1 cellular context compared by ENCODE assay signal in the genomic region with DNA sequence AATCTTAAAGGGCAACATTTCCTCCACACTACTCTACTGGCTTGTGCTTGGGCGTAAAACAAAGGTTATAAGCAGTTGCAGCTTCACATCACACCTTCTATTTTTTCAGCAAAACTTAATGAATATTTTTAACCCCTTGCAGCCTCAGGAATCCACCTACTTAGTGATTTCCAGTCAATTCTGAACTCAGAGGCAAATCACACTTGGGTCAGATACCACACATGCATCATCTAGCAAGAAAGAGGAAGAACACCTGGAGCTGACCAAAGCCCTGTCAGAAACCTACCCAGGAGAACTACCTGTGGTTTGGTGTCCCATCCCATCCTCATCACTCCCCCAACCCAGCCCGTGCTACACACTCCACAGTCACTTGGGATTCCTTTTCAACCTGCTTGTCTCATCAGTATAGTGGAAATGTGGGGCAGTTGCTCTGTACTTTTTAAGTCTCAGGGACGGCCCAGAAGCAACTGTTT.
TF ChIP-seq lines count a peak whose summit lies in the region.

No MANE protein-coding gene starts in this region.

TF ChIP-seq in H1, 55 proteins besides CTCF, POLR2A, EP300 and RAD21 (continued from another document):
- TF ChIP-seq, protein P1, sequence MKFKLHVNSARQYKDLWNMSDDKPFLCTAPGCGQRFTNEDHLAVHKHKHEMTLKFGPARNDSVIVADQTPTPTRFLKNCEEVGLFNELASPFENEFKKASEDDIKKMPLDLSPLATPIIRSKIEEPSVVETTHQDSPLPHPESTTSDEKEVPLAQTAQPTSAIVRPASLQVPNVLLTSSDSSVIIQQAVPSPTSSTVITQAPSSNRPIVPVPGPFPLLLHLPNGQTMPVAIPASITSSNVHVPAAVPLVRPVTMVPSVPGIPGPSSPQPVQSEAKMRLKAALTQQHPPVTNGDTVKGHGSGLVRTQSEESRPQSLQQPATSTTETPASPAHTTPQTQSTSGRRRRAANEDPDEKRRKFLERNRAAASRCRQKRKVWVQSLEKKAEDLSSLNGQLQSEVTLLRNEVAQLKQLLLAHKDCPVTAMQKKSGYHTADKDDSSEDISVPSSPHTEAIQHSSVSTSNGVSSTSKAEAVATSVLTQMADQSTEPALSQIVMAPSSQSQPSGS (IDR thresholded peaks at IDR 0.05; ENCODE audit: low read length): no peak
- TF ChIP-seq SAP30 (IDR thresholded peaks at IDR 0.05; ENCODE audit: insufficient read depth, insufficient replicate concordance, low read length): no peak
- TF ChIP-seq, protein P2, sequence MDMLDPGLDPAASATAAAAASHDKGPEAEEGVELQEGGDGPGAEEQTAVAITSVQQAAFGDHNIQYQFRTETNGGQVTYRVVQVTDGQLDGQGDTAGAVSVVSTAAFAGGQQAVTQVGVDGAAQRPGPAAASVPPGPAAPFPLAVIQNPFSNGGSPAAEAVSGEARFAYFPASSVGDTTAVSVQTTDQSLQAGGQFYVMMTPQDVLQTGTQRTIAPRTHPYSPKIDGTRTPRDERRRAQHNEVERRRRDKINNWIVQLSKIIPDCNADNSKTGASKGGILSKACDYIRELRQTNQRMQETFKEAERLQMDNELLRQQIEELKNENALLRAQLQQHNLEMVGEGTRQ (IDR thresholded peaks at IDR 0.05; ENCODE audit: low read length): no peak
- no peak for TF ChIP-seq BACH1 (IDR thresholded peaks at IDR 0.05; ENCODE audit: low read length)
- TF ChIP-seq KDM5A (IDR thresholded peaks at IDR 0.05; ENCODE audit: low read length): no peak
- TF ChIP-seq KDM1A (IDR thresholded peaks at IDR 0.05; ENCODE audit: borderline replicate concordance, low read length): no peak
- TF ChIP-seq, protein P3, sequence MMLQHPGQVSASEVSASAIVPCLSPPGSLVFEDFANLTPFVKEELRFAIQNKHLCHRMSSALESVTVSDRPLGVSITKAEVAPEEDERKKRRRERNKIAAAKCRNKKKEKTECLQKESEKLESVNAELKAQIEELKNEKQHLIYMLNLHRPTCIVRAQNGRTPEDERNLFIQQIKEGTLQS (IDR thresholded peaks at IDR 0.05; ENCODE audit: insufficient read depth, low read depth, low read length): no peak
- TF ChIP-seq BCL11A (IDR thresholded peaks at IDR 0.05; ENCODE audit: low read depth in 2 of 2, low read length in 2 of 2): no peak
- no peak for TF ChIP-seq BRCA1 (IDR thresholded peaks at IDR 0.05; ENCODE audit: low read depth, low read length)
- TF ChIP-seq, protein P4, sequence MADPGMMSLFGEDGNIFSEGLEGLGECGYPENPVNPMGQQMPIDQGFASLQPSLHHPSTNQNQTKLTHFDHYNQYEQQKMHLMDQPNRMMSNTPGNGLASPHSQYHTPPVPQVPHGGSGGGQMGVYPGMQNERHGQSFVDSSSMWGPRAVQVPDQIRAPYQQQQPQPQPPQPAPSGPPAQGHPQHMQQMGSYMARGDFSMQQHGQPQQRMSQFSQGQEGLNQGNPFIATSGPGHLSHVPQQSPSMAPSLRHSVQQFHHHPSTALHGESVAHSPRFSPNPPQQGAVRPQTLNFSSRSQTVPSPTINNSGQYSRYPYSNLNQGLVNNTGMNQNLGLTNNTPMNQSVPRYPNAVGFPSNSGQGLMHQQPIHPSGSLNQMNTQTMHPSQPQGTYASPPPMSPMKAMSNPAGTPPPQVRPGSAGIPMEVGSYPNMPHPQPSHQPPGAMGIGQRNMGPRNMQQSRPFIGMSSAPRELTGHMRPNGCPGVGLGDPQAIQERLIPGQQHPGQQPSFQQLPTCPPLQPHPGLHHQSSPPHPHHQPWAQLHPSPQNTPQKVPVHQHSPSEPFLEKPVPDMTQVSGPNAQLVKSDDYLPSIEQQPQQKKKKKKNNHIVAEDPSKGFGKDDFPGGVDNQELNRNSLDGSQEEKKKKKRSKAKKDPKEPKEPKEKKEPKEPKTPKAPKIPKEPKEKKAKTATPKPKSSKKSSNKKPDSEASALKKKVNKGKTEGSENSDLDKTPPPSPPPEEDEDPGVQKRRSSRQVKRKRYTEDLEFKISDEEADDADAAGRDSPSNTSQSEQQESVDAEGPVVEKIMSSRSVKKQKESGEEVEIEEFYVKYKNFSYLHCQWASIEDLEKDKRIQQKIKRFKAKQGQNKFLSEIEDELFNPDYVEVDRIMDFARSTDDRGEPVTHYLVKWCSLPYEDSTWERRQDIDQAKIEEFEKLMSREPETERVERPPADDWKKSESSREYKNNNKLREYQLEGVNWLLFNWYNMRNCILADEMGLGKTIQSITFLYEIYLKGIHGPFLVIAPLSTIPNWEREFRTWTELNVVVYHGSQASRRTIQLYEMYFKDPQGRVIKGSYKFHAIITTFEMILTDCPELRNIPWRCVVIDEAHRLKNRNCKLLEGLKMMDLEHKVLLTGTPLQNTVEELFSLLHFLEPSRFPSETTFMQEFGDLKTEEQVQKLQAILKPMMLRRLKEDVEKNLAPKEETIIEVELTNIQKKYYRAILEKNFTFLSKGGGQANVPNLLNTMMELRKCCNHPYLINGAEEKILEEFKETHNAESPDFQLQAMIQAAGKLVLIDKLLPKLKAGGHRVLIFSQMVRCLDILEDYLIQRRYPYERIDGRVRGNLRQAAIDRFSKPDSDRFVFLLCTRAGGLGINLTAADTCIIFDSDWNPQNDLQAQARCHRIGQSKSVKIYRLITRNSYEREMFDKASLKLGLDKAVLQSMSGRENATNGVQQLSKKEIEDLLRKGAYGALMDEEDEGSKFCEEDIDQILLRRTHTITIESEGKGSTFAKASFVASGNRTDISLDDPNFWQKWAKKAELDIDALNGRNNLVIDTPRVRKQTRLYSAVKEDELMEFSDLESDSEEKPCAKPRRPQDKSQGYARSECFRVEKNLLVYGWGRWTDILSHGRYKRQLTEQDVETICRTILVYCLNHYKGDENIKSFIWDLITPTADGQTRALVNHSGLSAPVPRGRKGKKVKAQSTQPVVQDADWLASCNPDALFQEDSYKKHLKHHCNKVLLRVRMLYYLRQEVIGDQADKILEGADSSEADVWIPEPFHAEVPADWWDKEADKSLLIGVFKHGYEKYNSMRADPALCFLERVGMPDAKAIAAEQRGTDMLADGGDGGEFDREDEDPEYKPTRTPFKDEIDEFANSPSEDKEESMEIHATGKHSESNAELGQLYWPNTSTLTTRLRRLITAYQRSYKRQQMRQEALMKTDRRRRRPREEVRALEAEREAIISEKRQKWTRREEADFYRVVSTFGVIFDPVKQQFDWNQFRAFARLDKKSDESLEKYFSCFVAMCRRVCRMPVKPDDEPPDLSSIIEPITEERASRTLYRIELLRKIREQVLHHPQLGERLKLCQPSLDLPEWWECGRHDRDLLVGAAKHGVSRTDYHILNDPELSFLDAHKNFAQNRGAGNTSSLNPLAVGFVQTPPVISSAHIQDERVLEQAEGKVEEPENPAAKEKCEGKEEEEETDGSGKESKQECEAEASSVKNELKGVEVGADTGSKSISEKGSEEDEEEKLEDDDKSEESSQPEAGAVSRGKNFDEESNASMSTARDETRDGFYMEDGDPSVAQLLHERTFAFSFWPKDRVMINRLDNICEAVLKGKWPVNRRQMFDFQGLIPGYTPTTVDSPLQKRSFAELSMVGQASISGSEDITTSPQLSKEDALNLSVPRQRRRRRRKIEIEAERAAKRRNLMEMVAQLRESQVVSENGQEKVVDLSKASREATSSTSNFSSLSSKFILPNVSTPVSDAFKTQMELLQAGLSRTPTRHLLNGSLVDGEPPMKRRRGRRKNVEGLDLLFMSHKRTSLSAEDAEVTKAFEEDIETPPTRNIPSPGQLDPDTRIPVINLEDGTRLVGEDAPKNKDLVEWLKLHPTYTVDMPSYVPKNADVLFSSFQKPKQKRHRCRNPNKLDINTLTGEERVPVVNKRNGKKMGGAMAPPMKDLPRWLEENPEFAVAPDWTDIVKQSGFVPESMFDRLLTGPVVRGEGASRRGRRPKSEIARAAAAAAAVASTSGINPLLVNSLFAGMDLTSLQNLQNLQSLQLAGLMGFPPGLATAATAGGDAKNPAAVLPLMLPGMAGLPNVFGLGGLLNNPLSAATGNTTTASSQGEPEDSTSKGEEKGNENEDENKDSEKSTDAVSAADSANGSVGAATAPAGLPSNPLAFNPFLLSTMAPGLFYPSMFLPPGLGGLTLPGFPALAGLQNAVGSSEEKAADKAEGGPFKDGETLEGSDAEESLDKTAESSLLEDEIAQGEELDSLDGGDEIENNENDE (IDR thresholded peaks at IDR 0.05; ENCODE audit: insufficient replicate concordance, low read length): no peak
- TF ChIP-seq TEAD4 (IDR thresholded peaks at IDR 0.05; ENCODE audit: low read depth, low read length): no peak
- TF ChIP-seq POU5F1 (IDR thresholded peaks at IDR 0.05; ENCODE audit: low read depth, low read length): no peak
